8 cellular contexts compared by ENCODE assay signal in the genomic region with DNA sequence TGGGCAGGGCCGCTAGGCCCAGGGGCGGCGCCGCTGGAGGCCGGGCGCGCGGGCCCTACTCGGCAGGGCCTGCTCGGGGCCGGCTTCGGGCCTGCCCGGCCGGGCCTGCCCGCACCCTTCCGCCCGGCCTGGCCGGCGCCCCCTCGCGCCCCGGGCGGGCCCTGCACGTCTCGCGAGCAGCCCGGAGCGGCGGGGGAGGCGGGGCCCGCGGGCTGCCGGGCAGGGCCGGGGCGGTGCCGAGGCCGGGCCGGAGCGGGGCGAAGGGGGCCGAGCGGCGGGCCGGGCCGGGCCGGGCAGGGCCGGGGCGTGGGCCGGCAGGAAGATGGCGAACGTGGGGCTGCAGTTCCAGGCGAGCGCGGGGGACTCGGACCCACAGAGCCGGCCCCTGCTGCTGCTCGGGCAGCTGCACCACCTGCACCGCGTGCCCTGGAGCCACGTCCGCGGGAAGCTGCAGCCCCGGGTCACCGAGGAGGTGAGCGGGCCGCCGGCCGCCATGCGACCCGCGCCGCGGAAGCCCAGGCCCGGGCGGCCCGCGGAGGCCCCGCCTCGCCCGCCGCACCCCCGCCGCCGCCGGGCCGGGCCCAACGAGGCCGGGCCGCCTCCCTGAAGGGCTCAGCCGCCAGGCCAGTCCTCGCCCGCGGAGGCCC.
DNase-seq lines count a peak whose midpoint lies in the region; ATAC-seq and TF ChIP-seq lines count a peak whose summit lies in the region.

Gene NPEPL1 (plus strand): TSS at position 222 of the 647 bp plus-strand sequence. CDS start 101 bp downstream, at position 323.

- H3K36me3 Mint-ChIP-seq in central memory CD8-positive, alpha-beta T cell (ENCODE audit: insufficient read depth): peaks cover 8% of the 10 kb centered on the region

- peak within 1 kb of the TSS; percentile 68 for H3K4me3 Mint-ChIP-seq in central memory CD8-positive, alpha-beta T cell

- ATAC-seq in GM21717 (IDR thresholded peaks at IDR 0.05; ENCODE audit: unreplicated experiment): peak; percentile 90
- peak; percentile 96 for ATAC-seq in central memory CD8-positive, alpha-beta T cell (replicated peaks; ENCODE audit: extremely low read depth, poor library complexity, severe bottlenecking)
- no peak for ATAC-seq in SK-N-SH treated with all-trans-retinoic acid at 6 μM for 48 hours

- DNase-seq in EH (ENCODE audit: low read depth) (peak; percentile 68), kidney glomerular epithelial cell (lab: John Stamatoyannopoulos, UW) (peak; percentile 53)
- DNase-seq in activated CD4-positive, CD25-positive, alpha-beta regulatory T cell (lab: John Stamatoyannopoulos, UW): peak; percentile 28 to 60 (median 45)
- peak; percentile 34 for DNase-seq in central memory CD8-positive, alpha-beta T cell (ENCODE audit: low spot score in 2 of 2)
- peak; percentile 69 to 76 for DNase-seq in stimulated activated CD4-positive, alpha-beta T cell treated with anti-CD3 and anti-CD28 coated beads, Interleukin-2, amount 100 ng/mL, for 24 hours

- no peaks in the 10 kb centered on the region for H3K27me3 Mint-ChIP-seq in central memory CD8-positive, alpha-beta T cell

- H3K4me1 Mint-ChIP-seq in central memory CD8-positive, alpha-beta T cell: no peaks in the 10 kb centered on the region

- no peaks in the 10 kb centered on the region for H3K9me3 Mint-ChIP-seq in central memory CD8-positive, alpha-beta T cell

- peak; percentile 48; the same call in 1 of the 2 replicates for TF ChIP-seq CTCF in LNCAP (IDR thresholded peaks at IDR 0.05)

- H3K27ac Mint-ChIP-seq in central memory CD8-positive, alpha-beta T cell (ENCODE audit: low read depth): peak within 1 kb of the TSS; percentile 81

TF ChIP-seq in SK-N-SH treated with all-trans-retinoic acid at 6 μM for 48 hours, 23 proteins besides CTCF, POLR2A, EP300 and RAD21:
- no peak for TF ChIP-seq ZNF8 (CRISPR knock-in tag; IDR thresholded peaks at IDR 0.05)
- no peak for TF ChIP-seq PPARA (CRISPR knock-in tag; IDR thresholded peaks at IDR 0.05; ENCODE audit: borderline replicate concordance)
- no peak for TF ChIP-seq POU6F1 (CRISPR knock-in tag; IDR thresholded peaks at IDR 0.05; ENCODE audit: borderline replicate concordance, low read depth)
